In genomic region chr3:109532257-109533216, GRCh38 we compare ENCODE assay signal across 10 cellular contexts.
DNase-seq lines count a peak whose midpoint lies in the region; ATAC-seq and TF ChIP-seq lines count a peak whose summit lies in the region.
"Had no signal": no experiment of that assay in that cellular context is flagged by ENCODE, and none has a peak within 500 bp of the region (broad histone marks: within the 10 kb centered on the region; RNA-seq: fewer than 3 reads in every experiment).

No MANE protein-coding gene starts in this region.

- CTCF ChIA-PET in CD8-positive, alpha-beta memory T cell (lab: Charles Lee), result interaction anchor here (0.8 to 1.4 kb wide), 2 partner anchors 33 to 782 kb away, joined by 3 to 6 read pairs; no protein-coding TSS in a partner anchor

- DNase-seq in CD8-positive, alpha-beta memory T cell, result peak in 4 of 5 donors; percentile 28 to 57 (median 38)
- DNase-seq in HT-29 (ENCODE audit: low spot score) (peak; percentile 82), SW 1271 (lab: John Stamatoyannopoulos, UW) (peak; percentile 5 to 67), colonic mucosa (peak; percentile 41), GOT3 (lab: John Stamatoyannopoulos, UW) (no peak), uterus (no peak)
- peak in 8 of 10 donors; percentile 8 to 72 (median 28) for DNase-seq in naive thymus-derived CD8-positive, alpha-beta T cell
- DNase-seq: natural killer cell had no signal

- no peaks in the 10 kb centered on the region for H3K36me3 ChIP-seq in CD8-positive, alpha-beta memory T cell (ENCODE audit: insufficient read depth, low read length)
- H3K36me3 ChIP-seq in colonic mucosa (no peaks in the 10 kb centered on the region), uterus (no peaks in the 10 kb centered on the region)

- POLR2A ChIA-PET in CD8-positive, alpha-beta memory T cell (lab: Charles Lee), result no interaction called here
- POLR2A ChIA-PET in naive thymus-derived CD8-positive, alpha-beta T cell (lab: Charles Lee), result no interaction called here

- H3K4me1 Mint-ChIP-seq in CD8-positive, alpha-beta memory T cell, result no peaks in the 10 kb centered on the region
- H3K4me1 Mint-ChIP-seq in naive thymus-derived CD8-positive, alpha-beta T cell, result peaks cover 0 to 4% (median 0%) of the 10 kb centered on the region in 4 donors
- H3K4me1 Mint-ChIP-seq: natural killer cell had no signal

- H3K27me3 ChIP-seq in CD8-positive, alpha-beta memory T cell (ENCODE audit: insufficient read depth, low read length, poor library complexity, severe bottlenecking), result no peaks in the 10 kb centered on the region
- H3K27me3 ChIP-seq in colonic mucosa (no peaks in the 10 kb centered on the region), uterus (no peaks in the 10 kb centered on the region)

- no peaks in the 10 kb centered on the region for H3K4me1 ChIP-seq in CD8-positive, alpha-beta memory T cell (ENCODE audit: insufficient read depth, low read length)
- H3K4me1 ChIP-seq in colonic mucosa, result no peaks in the 10 kb centered on the region
- no peaks in the 10 kb centered on the region for H3K4me1 ChIP-seq in uterus

- no peak overlapping the region for H3K4me3 Mint-ChIP-seq in CD8-positive, alpha-beta memory T cell
- no peak overlapping the region for H3K4me3 Mint-ChIP-seq in naive thymus-derived CD8-positive, alpha-beta T cell
- H3K4me3 Mint-ChIP-seq: natural killer cell had no signal

- ATAC-seq in naive thymus-derived CD8-positive, alpha-beta T cell, result peak; percentile 61 to 75
- ATAC-seq in HG02885 (IDR thresholded peaks at IDR 0.05; ENCODE audit: poor library complexity, unreplicated experiment), result no peak
- ATAC-seq: K562 had no signal

- no peak for TF ChIP-seq POLR2A in uterus (IDR thresholded peaks at IDR 0.05)

- intact Hi-C loops in colonic mucosa (cut with DNase I) (no loop called here), uterus (cut with DNase I; ENCODE audit: low total_unique reads) (no loop called here)

- peak overlapping the region in 1 of 8 donors; percentile 55 for H3K27ac Mint-ChIP-seq in CD8-positive, alpha-beta memory T cell
- H3K27ac Mint-ChIP-seq in naive thymus-derived CD8-positive, alpha-beta T cell, result peak overlapping the region in 1 of 10 donors; percentile 47
- H3K27ac Mint-ChIP-seq: natural killer cell had no signal

- no peak overlapping the region for H3K27ac ChIP-seq in CD8-positive, alpha-beta memory T cell (ENCODE audit: low read depth, low read length)
- H3K27ac ChIP-seq in colonic mucosa (no peak overlapping the region), uterus (no peak overlapping the region)

- no peak overlapping the region for H3K9ac ChIP-seq in colonic mucosa (ENCODE audit: low read depth in 2 of 2, low read length in 2 of 2)

- no peak overlapping the region for H3K4me3 ChIP-seq in CD8-positive, alpha-beta memory T cell (ENCODE audit: low read length)
- H3K4me3 ChIP-seq in colonic mucosa, result no peak overlapping the region
- no peak overlapping the region for H3K4me3 ChIP-seq in uterus
- H3K4me3 ChIP-seq: K562 had no signal

- H3K9me3 Mint-ChIP-seq in CD8-positive, alpha-beta memory T cell, result no peaks in the 10 kb centered on the region
- H3K9me3 Mint-ChIP-seq in naive thymus-derived CD8-positive, alpha-beta T cell, result peaks cover 0 to 2% (median 0%) of the 10 kb centered on the region in 9 donors
- H3K9me3 Mint-ChIP-seq: natural killer cell had no signal

- H3K27me3 Mint-ChIP-seq in CD8-positive, alpha-beta memory T cell, result peaks cover 2 to 9% of the 10 kb centered on the region in 2 donors
- H3K27me3 Mint-ChIP-seq in naive thymus-derived CD8-positive, alpha-beta T cell, result peaks cover 0 to 12% (median 0%) of the 10 kb centered on the region in 5 donors

- H3K9me3 ChIP-seq in CD8-positive, alpha-beta memory T cell (ENCODE audit: low read length), result no peaks in the 10 kb centered on the region
- H3K9me3 ChIP-seq in colonic mucosa (no peaks in the 10 kb centered on the region), uterus (no peaks in the 10 kb centered on the region)

- no peaks in the 10 kb centered on the region for H3K36me3 Mint-ChIP-seq in CD8-positive, alpha-beta memory T cell
- H3K36me3 Mint-ChIP-seq in naive thymus-derived CD8-positive, alpha-beta T cell, result no peaks in the 10 kb centered on the region
- H3K36me3 Mint-ChIP-seq: natural killer cell had no signal

- TF ChIP-seq CTCF in colonic mucosa (IDR thresholded peaks at IDR 0.05), result no peak
- no peak for TF ChIP-seq CTCF in uterus (IDR thresholded peaks at IDR 0.05)

Comparison
In these comparisons a context has a peak if more than half of its experiments do, and no peak if none do; other contexts are left out.
1. DNase-seq: peak in CD8-positive, alpha-beta memory T cell (4 of 5), HT-29 (single experiment), SW 1271 (2 of 2), colonic mucosa (single experiment) and naive thymus-derived CD8-positive, alpha-beta T cell (8 of 10); none in GOT3 (single experiment) and uterus (0 of 2).